Comparison of ENCODE assay signal across 17 cellular contexts in genomic region chr17:66398059-66398458, GRCh38.
A peak's percentile ranks its signal among the peaks of the same experiment; 100 is the strongest.
DNase-seq lines count a peak whose midpoint lies in the region; ATAC-seq lines count a peak whose summit lies in the region.
"Had no signal": no experiment of that assay in that cellular context is flagged by ENCODE, and none has a peak within 500 bp of the region (broad histone marks: within the 10 kb centered on the region; RNA-seq: fewer than 3 reads in every experiment).

No MANE protein-coding gene starts in this region.

- CTCF ChIA-PET in activated CD4-positive, alpha-beta T cell treated with anti-CD3 and anti-CD28 coated beads, Interleukin-2, amount 10 ng/mL, durations not matched to agents 7 days and 5 days (lab: Charles Lee) = interaction anchor here (1.0 kb wide), 1 partner anchor 15 kb away, joined by 8 read pairs; no protein-coding TSS in a partner anchor
- CTCF ChIA-PET in naive thymus-derived CD4-positive, alpha-beta T cell (lab: Charles Lee) = no interaction called here

- peak overlapping the region; percentile 84 for H3K27ac ChIP-seq in KOPT-K1 (ENCODE audit: low read depth, low read length, poor library complexity, severe bottlenecking)
- H3K27ac ChIP-seq in naive thymus-derived CD4-positive, alpha-beta T cell (ENCODE audit: low read depth, low read length) = peak overlapping the region; percentile 58
- H3K27ac ChIP-seq: A549, gastroesophageal sphincter, Peyer's patch had no signal

- H3K27me3 ChIP-seq in naive thymus-derived CD4-positive, alpha-beta T cell (ENCODE audit: control insufficient read depth in 2 of 2, insufficient read depth in 2 of 2, low read length in 2 of 2) = no peaks in the 10 kb centered on the region
- H3K27me3 ChIP-seq: gastroesophageal sphincter, Peyer's patch had no signal

- ATAC-seq in naive thymus-derived CD4-positive, alpha-beta T cell = no peak
- ATAC-seq: A549, gastroesophageal sphincter, left cardiac atrium had no signal

- H3K4me3 ChIP-seq in naive thymus-derived CD4-positive, alpha-beta T cell (ENCODE audit: low read length) = no peak overlapping the region
- H3K4me3 ChIP-seq: A549, gastroesophageal sphincter, Peyer's patch had no signal

- H3K27ac Mint-ChIP-seq in activated CD4-positive, alpha-beta T cell treated with anti-CD3 and anti-CD28 coated beads, Interleukin-2, amount 10 ng/mL, durations not matched to agents 7 days and 5 days = peak overlapping the region; percentile 98
- peak overlapping the region; percentile 71 for H3K27ac Mint-ChIP-seq in activated naive CD8-positive, alpha-beta T cell treated with anti-CD3 and anti-CD28 coated beads for 36 hours
- H3K27ac Mint-ChIP-seq in naive thymus-derived CD4-positive, alpha-beta T cell = peak overlapping the region; percentile 78 to 98 (median 90)
- H3K27ac Mint-ChIP-seq: stimulated activated naive B cell treated with anti-CD40 and anti-IgM and Interleukin-4, amounts not matched to agents 10 μg/mL and 1 μg/mL and 100 μg/mL, for 72 hours had no signal

- intact Hi-C loops in naive thymus-derived CD4-positive, alpha-beta T cell (cut with micrococcal nuclease) = loop anchor here (2.0 kb wide), 5 partner anchors 15 to 95 kb away; partner anchors contain the start of gene PRKCA (in 1 of the 2)

- H3K4me1 ChIP-seq in naive thymus-derived CD4-positive, alpha-beta T cell (ENCODE audit: control insufficient read depth in 2 of 2, insufficient read depth in 2 of 2, low read length in 2 of 2) = peaks cover 7 to 73% of the 10 kb centered on the region in 2 donors
- H3K4me1 ChIP-seq: Peyer's patch had no signal

- peak overlapping the region; percentile 65 for H3K4me3 Mint-ChIP-seq in activated CD4-positive, alpha-beta T cell treated with anti-CD3 and anti-CD28 coated beads, Interleukin-2, amount 10 ng/mL, durations not matched to agents 7 days and 5 days
- H3K4me3 Mint-ChIP-seq in activated naive CD8-positive, alpha-beta T cell treated with anti-CD3 and anti-CD28 coated beads for 36 hours = peak overlapping the region; percentile 22
- peak overlapping the region; percentile 60 to 87 (median 78) for H3K4me3 Mint-ChIP-seq in naive thymus-derived CD4-positive, alpha-beta T cell
- H3K4me3 Mint-ChIP-seq: stimulated activated naive B cell treated with anti-CD40 and anti-IgM and Interleukin-4, amounts not matched to agents 10 μg/mL and 1 μg/mL and 100 μg/mL, for 72 hours had no signal

- no peaks in the 10 kb centered on the region for H3K27me3 Mint-ChIP-seq in activated CD4-positive, alpha-beta T cell treated with anti-CD3 and anti-CD28 coated beads, Interleukin-2, amount 10 ng/mL, durations not matched to agents 7 days and 5 days
- H3K27me3 Mint-ChIP-seq in activated naive CD8-positive, alpha-beta T cell treated with anti-CD3 and anti-CD28 coated beads for 36 hours = no peaks in the 10 kb centered on the region
- H3K27me3 Mint-ChIP-seq in naive thymus-derived CD4-positive, alpha-beta T cell = no peaks in the 10 kb centered on the region

- POLR2A ChIA-PET in activated CD4-positive, alpha-beta T cell treated with anti-CD3 and anti-CD28 coated beads, Interleukin-2, amount 10 ng/mL, durations not matched to agents 7 days and 5 days (lab: Charles Lee) = no interaction called here
- POLR2A ChIA-PET in naive thymus-derived CD4-positive, alpha-beta T cell (lab: Charles Lee) = interaction anchor here (0.7 to 1.9 kb wide), 10 partner anchors 11 to 124 kb away, joined by 3 to 5 read pairs (median 3); no protein-coding TSS in a partner anchor

- H3K9me3 Mint-ChIP-seq in activated CD4-positive, alpha-beta T cell treated with anti-CD3 and anti-CD28 coated beads, Interleukin-2, amount 10 ng/mL, durations not matched to agents 7 days and 5 days = peaks cover 27% of the 10 kb centered on the region
- H3K9me3 Mint-ChIP-seq in activated naive CD8-positive, alpha-beta T cell treated with anti-CD3 and anti-CD28 coated beads for 36 hours = peaks cover 26% of the 10 kb centered on the region
- H3K9me3 Mint-ChIP-seq in naive thymus-derived CD4-positive, alpha-beta T cell = peaks cover 0 to 16% (median 0%) of the 10 kb centered on the region in 11 donors
- H3K9me3 Mint-ChIP-seq: stimulated activated naive B cell treated with anti-CD40 and anti-IgM and Interleukin-4, amounts not matched to agents 10 μg/mL and 1 μg/mL and 100 μg/mL, for 72 hours had no signal

- no peaks in the 10 kb centered on the region for H3K9me3 ChIP-seq in KOPT-K1 (ENCODE audit: insufficient read depth, low read length, poor library complexity, severe bottlenecking)
- H3K9me3 ChIP-seq in naive thymus-derived CD4-positive, alpha-beta T cell (ENCODE audit: control insufficient read depth in 2 of 3, low read length in 3 of 3) = peaks cover 0 to 4% (median 0%) of the 10 kb centered on the region in 3 experiments
- H3K9me3 ChIP-seq: A549, gastroesophageal sphincter, Peyer's patch had no signal

- H3K36me3 ChIP-seq in KOPT-K1 (ENCODE audit: insufficient read depth, low read length) = peaks cover 8% of the 10 kb centered on the region; the same call in 1 of the 2 replicates
- no peaks in the 10 kb centered on the region for H3K36me3 ChIP-seq in naive thymus-derived CD4-positive, alpha-beta T cell (ENCODE audit: control insufficient read depth in 2 of 3, insufficient read depth in 3 of 3, low read length in 3 of 3)
- H3K36me3 ChIP-seq: gastroesophageal sphincter, Peyer's patch had no signal

- H3K36me3 Mint-ChIP-seq in activated CD4-positive, alpha-beta T cell treated with anti-CD3 and anti-CD28 coated beads, Interleukin-2, amount 10 ng/mL, durations not matched to agents 7 days and 5 days (ENCODE audit: low read depth) = peaks cover 60% of the 10 kb centered on the region
- peaks cover 55% of the 10 kb centered on the region for H3K36me3 Mint-ChIP-seq in activated naive CD8-positive, alpha-beta T cell treated with anti-CD3 and anti-CD28 coated beads for 36 hours
- peaks cover 6 to 48% (median 13%) of the 10 kb centered on the region in 5 donors for H3K36me3 Mint-ChIP-seq in naive thymus-derived CD4-positive, alpha-beta T cell
- H3K36me3 Mint-ChIP-seq: stimulated activated naive B cell treated with anti-CD40 and anti-IgM and Interleukin-4, amounts not matched to agents 10 μg/mL and 1 μg/mL and 100 μg/mL, for 72 hours had no signal

- no peak for DNase-seq in activated CD4-positive, alpha-beta T cell treated with anti-CD3 and anti-CD28 coated beads, Interleukin-2, amount 10 ng/mL, durations not matched to agents 7 days and 5 days
- DNase-seq in activated CD4-positive, alpha-beta T cell treated with anti-CD3 and anti-CD28 coated beads, Interleukin-2, amount 50 U/mL, for 1 hour = no peak
- no peak for DNase-seq in activated naive CD8-positive, alpha-beta T cell treated with anti-CD3 and anti-CD28 coated beads for 36 hours
- DNase-seq in naive thymus-derived CD4-positive, alpha-beta T cell = peak in 1 of 9 donors; percentile 1
- DNase-seq in COLO829 (ENCODE audit: low spot score) = no peak
- no peak for DNase-seq in occipital lobe (lab: John Stamatoyannopoulos, UW)
- no peak for DNase-seq in NCI-H524 (lab: John Stamatoyannopoulos, UW)
- DNase-seq: activated gamma-delta T cell treated with Interleukin-2 at 50 U/mL for 16 hours; C1 segment of cervical spinal cord; erythroblast; left cardiac atrium; stimulated activated naive B cell treated with anti-CD40 and anti-IgM and Interleukin-4, amounts not matched to agents 10 μg/mL and 1 μg/mL and 100 μg/mL, for 72 hours; trophoblast cell had no signal

- H3K4me1 Mint-ChIP-seq in activated CD4-positive, alpha-beta T cell treated with anti-CD3 and anti-CD28 coated beads, Interleukin-2, amount 10 ng/mL, durations not matched to agents 7 days and 5 days = peaks cover 79% of the 10 kb centered on the region
- peaks cover 71% of the 10 kb centered on the region for H3K4me1 Mint-ChIP-seq in activated naive CD8-positive, alpha-beta T cell treated with anti-CD3 and anti-CD28 coated beads for 36 hours
- peaks cover 50 to 97% (median 84%) of the 10 kb centered on the region in 7 donors for H3K4me1 Mint-ChIP-seq in naive thymus-derived CD4-positive, alpha-beta T cell

Comparison
In these comparisons a context has a peak if more than half of its experiments do, and no peak if none do; other contexts are left out.
1. H3K4me3 Mint-ChIP-seq: peak in every context shown above with its lines; median percentile 78 in naive thymus-derived CD4-positive, alpha-beta T cell; 65 in activated CD4-positive, alpha-beta T cell treated with anti-CD3 and anti-CD28 coated beads, Interleukin-2, amount 10 ng/mL, durations not matched to agents 7 days and 5 days; 22 in activated naive CD8-positive, alpha-beta T cell treated with anti-CD3 and anti-CD28 coated beads for 36 hours.